ENCODE assay signal across 8 cellular contexts in genomic region chr3:187741403-187742350, GRCh38. TPM values are rescaled to one million over a fixed set of nuclear protein-coding genes. Genes with fewer than 3 reads are reported as not detected.
DNase-seq lines count a peak whose midpoint lies in the region; ATAC-seq and TF ChIP-seq lines count a peak whose summit lies in the region.

No MANE protein-coding gene starts in this region.

- DNase-seq in DMS53 (lab: John Stamatoyannopoulos, UW) (peak; percentile 81), M059J (ENCODE audit: low read depth) (peak; percentile 85), SKM-1 treated with dmso at 0.1 percent for 144 hours (lab: John Stamatoyannopoulos, UW; ENCODE audit: unreplicated experiment) (peak; percentile 89), amniotic epithelial cell (ENCODE audit: low read depth) (peak; percentile 80), heart right ventricle (peak; percentile 76 to 77), posterior vena cava (ENCODE audit: low spot score) (peak; percentile 94)

- peaks cover 0 to 45% (median 15%) of the 10 kb centered on the region in 9 donors for H3K4me1 ChIP-seq in heart right ventricle

- ATAC-seq in heart right ventricle (peak in 2 of 8 donors; percentile 2 to 14), GM19035 (IDR thresholded peaks at IDR 0.05; ENCODE audit: unreplicated experiment) (no peak), GM21619 (IDR thresholded peaks at IDR 0.05; ENCODE audit: unreplicated experiment) (no peak)

- TF ChIP-seq CTCF in heart right ventricle (IDR thresholded peaks at IDR 0.05) = peak; percentile 74 to 91 (median 87)

- 1 to 2% methylated on average over 35 of the region's 35 CpGs for whole genome bisulfite sequencing in heart right ventricle, 2 donors

- H3K27ac ChIP-seq in heart right ventricle = peak overlapping the region; percentile 85 to 100 (median 99)

- H3K9me3 ChIP-seq in heart right ventricle = no peaks in the 10 kb centered on the region

- intact Hi-C loops in heart right ventricle (cut with DNase I) (loop anchor here (1.0 to 10.0 kb wide), 24 partner anchors 213 to 1407 kb away; partner anchors contain the start of gene LPP (in 5 of the 10)), posterior vena cava (cut with DNase I) (loop anchor here (5.0 to 10.0 kb wide), 6 partner anchors 413 to 1403 kb away; partner anchors contain the start of gene LPP (in 1 of the 2))

- H3K4me3 ChIP-seq in heart right ventricle = peak overlapping the region; percentile 39 to 95 (median 74)

- H3K36me3 ChIP-seq in heart right ventricle = no peaks in the 10 kb centered on the region

- no peaks in the 10 kb centered on the region for H3K27me3 ChIP-seq in heart right ventricle

RNA-seq across cellular contexts. Expression of gene BCL6, which starts 3.6 kb away (rescaled TPM):
- 15.4 and 19.2 TPM in 2 replicates for total RNA-seq in M059J (2014; rRNA removed; shearing (Covaris generic))
- total RNA-seq in heart right ventricle (100 to 1,000 TPM in 2 of 10 donors, 10 to 100 TPM in 8; 27.9 to 154 (median 51.7) TPM), posterior vena cava (100 to 1,000 TPM in 1 of 2 donors, 10 to 100 TPM in 1; 87.7 to 143 TPM)
- 10 to 100 TPM; 33.9 to 52.2 TPM for polyA plus RNA-seq in heart right ventricle

RNA-seq across cellular contexts. Expression of gene RTP2, which starts 39.3 kb away (rescaled TPM):
- total RNA-seq in M059J (2014; rRNA removed; shearing (Covaris generic)) = not detected in 2 replicates
- not detected for total RNA-seq in heart right ventricle
- polyA plus RNA-seq in heart right ventricle = not detected
- not detected for total RNA-seq in posterior vena cava
